8 cellular contexts compared by ENCODE assay signal in genomic region chr5:52787600-52788504, GRCh38. TPM values are rescaled to one million over a fixed set of nuclear protein-coding genes. Genes with fewer than 3 reads are reported as not detected.
DNase-seq lines count a peak whose midpoint lies in the region; ATAC-seq, FAIRE-seq and TF ChIP-seq lines count a peak whose summit lies in the region.

Gene ITGA1, plus strand, starts transcription at chr5:52787916. Its CDS starts 438 bp downstream, at chr5:52788354.
A gene with protein sequence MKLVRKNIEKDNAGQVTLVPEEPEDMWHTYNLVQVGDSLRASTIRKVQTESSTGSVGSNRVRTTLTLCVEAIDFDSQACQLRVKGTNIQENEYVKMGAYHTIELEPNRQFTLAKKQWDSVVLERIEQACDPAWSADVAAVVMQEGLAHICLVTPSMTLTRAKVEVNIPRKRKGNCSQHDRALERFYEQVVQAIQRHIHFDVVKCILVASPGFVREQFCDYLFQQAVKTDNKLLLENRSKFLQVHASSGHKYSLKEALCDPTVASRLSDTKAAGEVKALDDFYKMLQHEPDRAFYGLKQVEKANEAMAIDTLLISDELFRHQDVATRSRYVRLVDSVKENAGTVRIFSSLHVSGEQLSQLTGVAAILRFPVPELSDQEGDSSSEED (plus strand): TSS chr5:52787916. CDS start chr5:52800395, 12,479 bp downstream.

- H3K4me3 ChIP-seq in BLaER1 treated with 17β-estradiol and CSF1 and Interleukin-3, amounts not matched to agents 10 nM and 100 nM, result peak within 1 kb of the TSS; percentile 45 to 70 (median 57)
- peak within 1 kb of the TSS; percentile 67 for H3K4me3 ChIP-seq in PC-9
- peak within 1 kb of the TSS; percentile 36 for H3K4me3 ChIP-seq in neuron (ENCODE audit: low read length)

- H3K9me3 ChIP-seq in BLaER1 treated with 17β-estradiol and CSF1 and Interleukin-3, amounts not matched to agents 10 nM and 100 nM (replicated peaks in 1 of 11), result 0 out of 22 replicates have a peak, but pooled peaks cover 0 to 5% (median 0%) of the 10 kb centered on the region in 11 experiments
- H3K9me3 ChIP-seq in PC-9 (ENCODE audit: insufficient read depth, low read depth), result no peaks in the 10 kb centered on the region
- no peaks in the 10 kb centered on the region for H3K9me3 ChIP-seq in neuron (ENCODE audit: low read length)

- POLR2A ChIA-PET in PC-9 (lab: Charles Lee; ENCODE audit: unreplicated experiment), result interaction anchor here (0.5 kb wide), 1 partner anchor 12 kb away, joined by 6 read pairs; no protein-coding TSS in a partner anchor

- H3K27ac ChIP-seq in BLaER1 treated with 17β-estradiol and CSF1 and Interleukin-3, amounts not matched to agents 10 nM and 100 nM, result no peak within 1 kb of the TSS
- peak within 1 kb of the TSS; percentile 30 for H3K27ac ChIP-seq in PC-9

- CTCF ChIA-PET in PC-9 (lab: Charles Lee), result interaction anchor here (0.6 to 1.1 kb wide), 2 partner anchors 122 to 128 kb away, joined by 3 to 8 read pairs; no protein-coding TSS in a partner anchor

- H3K9ac ChIP-seq in BLaER1 treated with 17β-estradiol and CSF1 and Interleukin-3, amounts not matched to agents 10 nM and 100 nM, result peak within 1 kb of the TSS in 6 of 11 experiments; percentile 28 to 65 (median 44); a peak in 8 of 22 replicates

- H3K4me2 ChIP-seq in BLaER1 treated with 17β-estradiol and CSF1 and Interleukin-3, amounts not matched to agents 10 nM and 100 nM, result peak within 1 kb of the TSS; percentile 71 to 97 (median 84)
- H3K4me2 ChIP-seq in PC-9, result peak within 1 kb of the TSS; percentile 83

- TSS peak; percentile 50 for BruUV-seq in PC-9 (replicated peaks; lab: Mats Ljungman, UMichigan)

- peaks cover 15% of the 10 kb centered on the region; the same call in 1 of the 2 replicates for H3F3A ChIP-seq in PC-9 (ENCODE audit: insufficient read depth, low read depth)

- no peak; the same call in 1 of the 2 replicates for TF ChIP-seq CTCF in PC-9 (conservative IDR thresholded peaks at IDR 0.05)
- TF ChIP-seq CTCF in type B pancreatic cell (conservative IDR thresholded peaks at IDR 0.05), result peak; percentile 62

- H3K27me3 ChIP-seq in BLaER1 treated with 17β-estradiol and CSF1 and Interleukin-3, amounts not matched to agents 10 nM and 100 nM, result peaks cover 34 to 47% (median 42%) of the 10 kb centered on the region in 11 experiments
- H3K27me3 ChIP-seq in PC-9 (ENCODE audit: insufficient read depth, low read depth) (no peaks in the 10 kb centered on the region), neuron (ENCODE audit: insufficient read depth, low read length) (peaks cover 15% of the 10 kb centered on the region)

- no peaks in the 10 kb centered on the region for H4K20me1 ChIP-seq in BLaER1 treated with 17β-estradiol and CSF1 and Interleukin-3, amounts not matched to agents 10 nM and 100 nM
- no peaks in the 10 kb centered on the region for H4K20me1 ChIP-seq in PC-9 (ENCODE audit: insufficient read depth)

- H3K36me3 Mint-ChIP-seq in type B pancreatic cell, result no peaks in the 10 kb centered on the region

- intact Hi-C loops in PC-9 (cut with micrococcal nuclease; ENCODE audit: unreplicated experiment), result loop anchor here (1.0 to 5.0 kb wide), 4 partner anchors 11 to 309 kb away; partner anchors contain the start of gene ITGA2

- FAIRE-seq in frontal cortex (lab: Jason Lieb, UNC), result no peak

- H3K79me2 ChIP-seq in PC-9 (ENCODE audit: low read depth), result no peaks in the 10 kb centered on the region

- peaks cover 15% of the 10 kb centered on the region for H3K4me1 Mint-ChIP-seq in type B pancreatic cell (ENCODE audit: unreplicated experiment)

- H3K27me3 Mint-ChIP-seq in type B pancreatic cell, result peaks cover 50% of the 10 kb centered on the region

- peaks cover 0 to 48% (median 19%) of the 10 kb centered on the region in 10 experiments; a peak in 15 of 20 replicates for H3K4me1 ChIP-seq in BLaER1 treated with 17β-estradiol and CSF1 and Interleukin-3, amounts not matched to agents 10 nM and 100 nM
- H3K4me1 ChIP-seq in PC-9 (replicated peaks; ENCODE audit: insufficient read depth) (peaks cover 29% of the 10 kb centered on the region), neuron (ENCODE audit: insufficient read depth, low read length) (peaks cover 5% of the 10 kb centered on the region)

- no peaks in the 10 kb centered on the region for H3K9me2 ChIP-seq in PC-9 (ENCODE audit: insufficient read depth)

- peak within 1 kb of the TSS; percentile 93 for H3K4me3 Mint-ChIP-seq in type B pancreatic cell

- no peaks in the 10 kb centered on the region for H3K36me3 ChIP-seq in BLaER1 treated with 17β-estradiol and CSF1 and Interleukin-3, amounts not matched to agents 10 nM and 100 nM
- H3K36me3 ChIP-seq in PC-9 (ENCODE audit: low read depth) (no peaks in the 10 kb centered on the region), neuron (ENCODE audit: insufficient read depth, low read length) (no peaks in the 10 kb centered on the region)

- DNase-seq in PC-9 (peak; percentile 65), frontal cortex (ENCODE audit: low spot score in 2 of 2) (peak; percentile 35 to 38), type B pancreatic cell (ENCODE audit: extremely low spot score, unreplicated experiment) (peak; percentile 73)
- DNase-seq in activated naive CD4-positive, alpha-beta T cell treated with Interleukin-2 at 50 U/mL for 16 hours, result peak; percentile 70

- H3K27ac Mint-ChIP-seq in type B pancreatic cell, result peak within 1 kb of the TSS; percentile 55

- no peaks in the 10 kb centered on the region for H3K9me3 Mint-ChIP-seq in type B pancreatic cell

- ATAC-seq in GM19025 (IDR thresholded peaks at IDR 0.05; ENCODE audit: low read depth, unreplicated experiment) (peak; percentile 86), HG03139 (IDR thresholded peaks at IDR 0.05; ENCODE audit: unreplicated experiment) (peak; percentile 60)

- peak within 1 kb of the TSS; percentile 88 for H2AFZ ChIP-seq in PC-9
- H2AFZ ChIP-seq in neuron (ENCODE audit: low read depth, low read length), result peak within 1 kb of the TSS; percentile 58

RNA-seq across cellular contexts. Expression of gene ITGA1, which starts in this region (rescaled TPM):
- total RNA-seq in PC-9 (2021), result 3.0 and 4.0 TPM in 2 replicates
- 4.5 TPM for total RNA-seq in frontal cortex
- 12.0 and 17.0 TPM in 2 replicates for total RNA-seq in type B pancreatic cell (ENCODE audit: low replicate concordance)

RNA-seq across cellular contexts. Expression of the second gene that starts in this region (rescaled TPM):
- 19.8 and 21.5 TPM in 2 replicates for total RNA-seq in PC-9 (2021)
- 33.0 TPM for total RNA-seq in frontal cortex
- 18.0 and 19.0 TPM in 2 replicates for total RNA-seq in type B pancreatic cell (ENCODE audit: low replicate concordance)
